Comparison of ENCODE assay signal across 8 cellular contexts in the genomic region with DNA sequence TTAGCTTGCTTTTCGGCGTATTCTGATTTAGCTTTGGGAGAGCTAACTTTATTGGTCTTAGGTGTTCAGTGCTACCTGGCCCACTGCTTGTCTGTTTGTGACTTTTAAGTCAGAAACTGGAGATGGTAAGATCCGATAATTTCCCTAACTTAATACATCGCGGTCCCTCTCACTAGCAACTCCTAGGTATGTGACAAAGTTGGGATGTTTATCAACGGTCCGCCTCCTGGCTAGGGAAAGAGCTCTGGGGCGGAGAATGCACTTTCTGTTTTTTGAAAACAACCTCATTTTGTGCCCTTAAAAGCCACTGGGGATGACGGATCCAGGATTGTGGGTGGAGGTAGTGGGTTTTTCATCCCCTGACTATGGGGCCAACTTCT. TPM values are rescaled to one million over a fixed set of nuclear protein-coding genes. Genes with fewer than 3 reads are reported as not detected.
DNase-seq lines count a peak whose midpoint lies in the region; ATAC-seq and TF ChIP-seq lines count a peak whose summit lies in the region.

No MANE protein-coding gene starts in this region.

- H3K27ac ChIP-seq in GM23338 (ENCODE audit: low read depth), result no peak overlapping the region
- H3K27ac ChIP-seq in SJSA1, result peak overlapping the region; percentile 98
- H3K27ac ChIP-seq in gastrocnemius medialis, result peak overlapping the region; percentile 96 to 99 (median 98)

- H3K27me3 ChIP-seq in GM23338 (ENCODE audit: insufficient read depth) (peaks cover 64% of the 10 kb centered on the region), SJSA1 (replicated peaks) (no peaks in the 10 kb centered on the region), gastrocnemius medialis (no peaks in the 10 kb centered on the region)

- H3K36me3 ChIP-seq in GM23338 (ENCODE audit: insufficient read depth), result peaks cover 14% of the 10 kb centered on the region
- H3K36me3 ChIP-seq in SJSA1, result peaks cover 57% of the 10 kb centered on the region
- peaks cover 0 to 19% of the 10 kb centered on the region in 2 donors for H3K36me3 ChIP-seq in gastrocnemius medialis

- no peak for TF ChIP-seq POLR2A in gastrocnemius medialis (IDR thresholded peaks at IDR 0.05)

- no peak for ATAC-seq in GM23338
- no peak for ATAC-seq in gastrocnemius medialis
- ATAC-seq in esophagus mucosa, result no peak

- H3K79me2 ChIP-seq in GM23338 (replicated peaks; ENCODE audit: insufficient read depth), result peaks cover 34% of the 10 kb centered on the region

- H3K9me3 Mint-ChIP-seq in GM23338, result no peaks in the 10 kb centered on the region

- H2AFZ ChIP-seq in GM23338, result no peak overlapping the region

- H3K4me3 Mint-ChIP-seq in GM23338, result peak overlapping the region; percentile 96

- no peak overlapping the region for H3K27ac Mint-ChIP-seq in GM23338

- H3F3A ChIP-seq in GM23338 (replicated peaks; ENCODE audit: low read depth), result peaks cover 12% of the 10 kb centered on the region

- peaks cover 26% of the 10 kb centered on the region for H3K27me3 Mint-ChIP-seq in GM23338 (ENCODE audit: insufficient read depth, low read depth, poor library complexity)

- peaks cover 45% of the 10 kb centered on the region for H3K36me3 Mint-ChIP-seq in GM23338 (ENCODE audit: low read depth)

- H3K4me3 ChIP-seq in GM23338 (peak overlapping the region; percentile 98), SJSA1 (peak overlapping the region; percentile 80), fibroblast of mammary gland (ENCODE audit: control insufficient read depth, low read depth, low read length) (peak overlapping the region; percentile 93), gastrocnemius medialis (peak overlapping the region; percentile 72 to 99 (median 92))

- peaks cover 60% of the 10 kb centered on the region for H3K4me1 ChIP-seq in GM23338 (ENCODE audit: insufficient read depth)
- peaks cover 45% of the 10 kb centered on the region for H3K4me1 ChIP-seq in SJSA1 (replicated peaks)
- H3K4me1 ChIP-seq in gastrocnemius medialis, result peaks cover 62 to 73% of the 10 kb centered on the region in 2 donors

- DNase-seq in GM23338 (ENCODE audit: low spot score) (no peak), SJSA1 (ENCODE audit: low read depth in 1 of 2, low spot score in 2 of 2) (no peak), fibroblast of mammary gland (ENCODE audit: low read depth) (no peak), gastrocnemius medialis (no peak), NCI-H526 treated with DMSO at 0.1 percent for 48 hours (lab: John Stamatoyannopoulos, UW) (no peak), NCI-H146 (lab: John Stamatoyannopoulos, UW) (no peak), KG1 (lab: John Stamatoyannopoulos, UW) (no peak)

- no peak for TF ChIP-seq CTCF in GM23338 (conservative IDR thresholded peaks at IDR 0.05; ENCODE audit: low read depth in 2 of 2)
- TF ChIP-seq CTCF in fibroblast of mammary gland (conservative IDR thresholded peaks at IDR 0.05; ENCODE audit: control insufficient read depth, insufficient read depth, low read depth, low read length), result no peak
- TF ChIP-seq CTCF in gastrocnemius medialis (IDR thresholded peaks at IDR 0.05 in 4 of 5, conservative IDR thresholded peaks at IDR 0.05 in 1 of 5), result no peak

- no peaks in the 10 kb centered on the region for H3K9me2 ChIP-seq in GM23338 (ENCODE audit: insufficient read depth)

- no peaks in the 10 kb centered on the region for H3K9me3 ChIP-seq in SJSA1 (replicated peaks)
- no peaks in the 10 kb centered on the region for H3K9me3 ChIP-seq in gastrocnemius medialis

- peaks cover 62% of the 10 kb centered on the region for H3K4me1 Mint-ChIP-seq in GM23338

- H4K20me1 ChIP-seq in GM23338 (replicated peaks; ENCODE audit: insufficient read depth), result peaks cover 26% of the 10 kb centered on the region

- in situ Hi-C loops in gastrocnemius medialis (cut with MboI; ENCODE audit: low sequenced_read_pairs in 4 of 4), result loop anchor here in 2 of 4 donors (25.0 kb wide), 2 partner anchors 331 to 356 kb away; partner anchors contain the start of genes BORCS5 (in 1 of the 2) and MANSC1 (in 1 of the 2)

- intact Hi-C loops in gastrocnemius medialis (cut with DNase I; ENCODE audit: low total_unique reads), result loop anchor here (5.0 kb wide), 3 partner anchors 69 to 1996 kb away; partner anchors contain the start of genes APOLD1, ETV6 and YBX3

- H3K4me2 ChIP-seq in GM23338, result peak overlapping the region; percentile 97

TF ChIP-seq in GM23338, 12 proteins besides CTCF, POLR2A, EP300 and RAD21 (continues in another document):
- no peak for TF ChIP-seq CREB1 (CRISPR knock-in tag; IDR thresholded peaks at IDR 0.05; ENCODE audit: low read depth)
- TF ChIP-seq ZNF462 (CRISPR knock-in tag; IDR thresholded peaks at IDR 0.05), result no peak
- peak; percentile 22; the same call in 1 of the 2 replicates for TF ChIP-seq POLR2AphosphoS5 (IDR thresholded peaks at IDR 0.05; ENCODE audit: low read depth)
- no peak for TF ChIP-seq STAT1 (IDR thresholded peaks at IDR 0.05; ENCODE audit: unreplicated experiment)
- TF ChIP-seq, protein P1, sequence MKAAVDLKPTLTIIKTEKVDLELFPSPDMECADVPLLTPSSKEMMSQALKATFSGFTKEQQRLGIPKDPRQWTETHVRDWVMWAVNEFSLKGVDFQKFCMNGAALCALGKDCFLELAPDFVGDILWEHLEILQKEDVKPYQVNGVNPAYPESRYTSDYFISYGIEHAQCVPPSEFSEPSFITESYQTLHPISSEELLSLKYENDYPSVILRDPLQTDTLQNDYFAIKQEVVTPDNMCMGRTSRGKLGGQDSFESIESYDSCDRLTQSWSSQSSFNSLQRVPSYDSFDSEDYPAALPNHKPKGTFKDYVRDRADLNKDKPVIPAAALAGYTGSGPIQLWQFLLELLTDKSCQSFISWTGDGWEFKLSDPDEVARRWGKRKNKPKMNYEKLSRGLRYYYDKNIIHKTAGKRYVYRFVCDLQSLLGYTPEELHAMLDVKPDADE (IDR thresholded peaks at IDR 0.05), result no peak
- no peak for TF ChIP-seq NANOG (IDR thresholded peaks at IDR 0.05; ENCODE audit: borderline replicate concordance)

RNA-seq across cellular contexts. Expression of gene CDKN1B, which starts 1.2 kb away (rescaled TPM):
- total RNA-seq in GM23338 (2014; rRNA removed; shearing (Covaris generic)), result 27.9 and 30.6 TPM in 2 replicates
- polyA plus RNA-seq in GM23338 (2016; fragmentation: Nextera tagmentation; extraction: Ambion mirVana), result 9.3 and 9.5 TPM in 2 replicates
- 42.8 and 44.8 TPM in 2 replicates for total RNA-seq in SJSA1 (2014; rRNA removed; shearing (Covaris generic))
- total RNA-seq in gastrocnemius medialis (10 to 100 TPM; 43.6 to 76.4 (median 56.6) TPM), esophagus mucosa (20.4 TPM)

RNA-seq across cellular contexts. Expression of gene GPR19, which starts 22.4 kb away (rescaled TPM):
- total RNA-seq in GM23338 (2014; rRNA removed; shearing (Covaris generic)), result 15.3 and 18.7 TPM in 2 replicates
- polyA plus RNA-seq in GM23338 (2016; fragmentation: Nextera tagmentation; extraction: Ambion mirVana), result 12.1 and 14.3 TPM in 2 replicates
- total RNA-seq in SJSA1 (2014; rRNA removed; shearing (Covaris generic)), result 0.78 and 1.8 TPM in 2 replicates
- total RNA-seq in gastrocnemius medialis (not detected), esophagus mucosa (0.36 TPM)
